In the genomic region with DNA sequence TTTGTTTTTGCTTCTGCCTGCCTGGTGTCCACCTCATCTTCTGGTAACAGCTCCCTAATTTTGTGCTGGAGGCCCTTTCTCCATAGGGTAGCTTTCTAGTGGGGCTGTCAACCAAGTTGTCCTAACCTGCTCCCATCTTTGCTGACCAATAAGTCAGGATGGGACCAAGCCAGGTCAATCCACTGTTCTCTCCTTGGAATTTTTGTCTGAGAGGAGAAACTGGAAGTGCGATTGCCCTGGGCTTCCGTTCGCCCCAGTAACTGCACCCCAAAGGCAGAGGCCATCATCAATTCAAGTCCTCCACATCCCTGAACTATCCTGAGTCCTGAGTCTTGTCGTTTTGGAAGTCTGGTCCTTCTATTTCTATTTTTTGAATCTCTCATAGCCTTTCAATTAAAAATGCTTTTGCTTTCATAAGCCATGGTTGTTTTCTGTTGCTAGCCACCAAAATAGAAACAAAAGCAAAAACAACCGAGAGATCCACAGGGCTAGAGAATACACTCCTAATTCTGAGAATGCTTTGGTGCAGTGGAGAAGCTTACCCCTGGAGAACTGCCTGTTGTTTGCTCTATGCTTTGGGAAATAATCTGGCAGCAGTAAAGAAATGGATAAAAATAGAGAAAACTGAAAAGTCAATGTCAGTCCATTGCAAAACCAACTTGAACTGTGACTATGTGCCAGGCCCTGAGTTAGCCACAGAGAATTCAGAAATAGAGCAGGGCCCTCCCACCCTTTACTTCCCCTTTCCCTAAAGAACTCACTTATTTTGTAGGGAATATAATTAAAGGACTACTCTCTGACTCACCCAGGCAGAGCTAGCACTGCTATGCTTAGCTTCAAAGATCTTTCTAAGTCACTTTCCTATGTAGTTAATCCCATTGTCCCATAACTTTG, we compare ENCODE assay signal across 15 cellular contexts.
DNase-seq lines count a peak whose midpoint lies in the region; ATAC-seq, FAIRE-seq and TF ChIP-seq lines count a peak whose summit lies in the region.
"Had no signal": no experiment of that assay in that cellular context is flagged by ENCODE, and none has a peak within 500 bp of the region (broad histone marks: within the 10 kb centered on the region; RNA-seq: fewer than 3 reads in every experiment).

No MANE protein-coding gene starts in this region.

- dilution Hi-C loops in keratinocyte (cut with MboI; ENCODE audit: extremely low pct_ligation_motif_present, low sequenced_read_pairs): no loop called here

- H3K27ac ChIP-seq in ascending aorta (peak overlapping the region; percentile 70 to 71), keratinocyte (ENCODE audit: control insufficient read depth, insufficient read depth, low read length) (no peak overlapping the region)
- no peak overlapping the region for H3K27ac ChIP-seq in naive thymus-derived CD4-positive, alpha-beta T cell (ENCODE audit: low read depth, low read length)
- H3K27ac ChIP-seq: SJCRH30, VCaP had no signal

- no peak overlapping the region for H3K4me3 ChIP-seq in ascending aorta
- H3K4me3 ChIP-seq in keratinocyte (ENCODE audit: control insufficient read depth in 2 of 3, extremely low read depth in 1 of 3, insufficient read depth in 2 of 3, low read depth in 1 of 3, low read length in 3 of 3): no peak overlapping the region
- H3K4me3 ChIP-seq in naive thymus-derived CD4-positive, alpha-beta T cell (ENCODE audit: low read length): no peak overlapping the region
- H3K4me3 ChIP-seq: SJCRH30 had no signal

- DNase-seq in ascending aorta (ENCODE audit: low spot score in 2 of 2): peak in 1 of 2 donors; percentile 79
- no peak for DNase-seq in keratinocyte (ENCODE audit: low read depth, low spot score)
- DNase-seq in stromal cell of bone marrow (ENCODE audit: low read depth): peak; percentile 62
- no peak for DNase-seq in HT-29 (ENCODE audit: low spot score)
- DNase-seq in naive thymus-derived CD4-positive, alpha-beta T cell: no peak
- no peak for DNase-seq in GM10266 (ENCODE audit: extremely low spot score)
- no peak for DNase-seq in HTR-8/SVneo (ENCODE audit: insufficient read length, low spot score)
- DNase-seq: activated CD8-positive, alpha-beta memory T cell treated with anti-CD3 and anti-CD28 coated beads, Interleukin-2, amount 50 U/mL, for 4 hours; C1 segment of cervical spinal cord; NCI-H2081; NCI-H82; SJCRH30; stimulated activated CD4-positive, alpha-beta T cell treated with anti-CD3 and anti-CD28 coated beads, Interleukin-2, amount 100 ng/mL, for 24 hours had no signal

- no peaks in the 10 kb centered on the region for H3K36me3 ChIP-seq in ascending aorta
- H3K36me3 ChIP-seq in keratinocyte (ENCODE audit: control insufficient read depth in 2 of 2, extremely low read depth in 1 of 2, insufficient read depth in 2 of 2, low read length in 2 of 2): no peaks in the 10 kb centered on the region
- H3K36me3 ChIP-seq in naive thymus-derived CD4-positive, alpha-beta T cell (ENCODE audit: control insufficient read depth in 2 of 3, insufficient read depth in 3 of 3, low read length in 3 of 3): no peaks in the 10 kb centered on the region
- H3K36me3 ChIP-seq: SJCRH30 had no signal

- no peaks in the 10 kb centered on the region for H3K9me1 ChIP-seq in keratinocyte (ENCODE audit: control insufficient read depth, extremely low read depth, insufficient read depth, low read length)

- H4K20me1 ChIP-seq in keratinocyte (ENCODE audit: control insufficient read depth, extremely low read depth, insufficient read depth, low read length): no peaks in the 10 kb centered on the region

- FAIRE-seq in keratinocyte (lab: Jason Lieb, UNC) (peak; percentile 13), HTR-8/SVneo (lab: Jason Lieb, UNC) (no peak)

- H3K9me3 Mint-ChIP-seq in naive thymus-derived CD4-positive, alpha-beta T cell: no peaks in the 10 kb centered on the region

- H3K79me2 ChIP-seq in keratinocyte (ENCODE audit: control insufficient read depth, insufficient read depth, low read length): no peaks in the 10 kb centered on the region

- peak overlapping the region; percentile 58 for H2AFZ ChIP-seq in keratinocyte (ENCODE audit: control insufficient read depth, low read length)

- no peaks in the 10 kb centered on the region for H3K36me3 Mint-ChIP-seq in naive thymus-derived CD4-positive, alpha-beta T cell

- peak; percentile 43 for ATAC-seq in HG02798 (IDR thresholded peaks at IDR 0.05; ENCODE audit: poor library complexity, unreplicated experiment)
- ATAC-seq in naive thymus-derived CD4-positive, alpha-beta T cell: no peak

- no peak overlapping the region for H3K4me2 ChIP-seq in keratinocyte (ENCODE audit: control insufficient read depth, extremely low read depth, insufficient read depth, low read depth, low read length)

- H3K9ac ChIP-seq in keratinocyte (ENCODE audit: control insufficient read depth, extremely low read depth, insufficient read depth, low read length): no peak overlapping the region

- POLR2A ChIA-PET in naive thymus-derived CD4-positive, alpha-beta T cell (lab: Charles Lee): no interaction called here

- intact Hi-C loops in ascending aorta (cut with DNase I): loop anchor here (5.0 kb wide), 2 partner anchors 55 to 325 kb away; no protein-coding TSS in a partner anchor
- intact Hi-C loops in naive thymus-derived CD4-positive, alpha-beta T cell (cut with micrococcal nuclease): no loop called here

- no peak for TF ChIP-seq CTCF in ascending aorta (IDR thresholded peaks at IDR 0.05)
- TF ChIP-seq CTCF in keratinocyte (optimal IDR thresholded peaks at IDR 0.05 in 1 of 3, IDR thresholded peaks at IDR 0.05 in 1 of 3, conservative IDR thresholded peaks at IDR 0.05 in 1 of 3; ENCODE audit: extremely low read depth in 1 of 3, insufficient read depth in 2 of 3, low read length in 3 of 3): no peak
- TF ChIP-seq CTCF in GM10266 (IDR thresholded peaks at IDR 0.05; ENCODE audit: control insufficient read depth, insufficient read depth, low read depth, missing control alignments): no peak

- H3K27ac Mint-ChIP-seq in naive thymus-derived CD4-positive, alpha-beta T cell: no peak overlapping the region

- no peak overlapping the region for H3K4me3 Mint-ChIP-seq in naive thymus-derived CD4-positive, alpha-beta T cell

- H3K9me3 ChIP-seq in ascending aorta: no peaks in the 10 kb centered on the region
- H3K9me3 ChIP-seq in keratinocyte (ENCODE audit: control insufficient read depth, low read depth, low read length): no peaks in the 10 kb centered on the region
- H3K9me3 ChIP-seq in naive thymus-derived CD4-positive, alpha-beta T cell (ENCODE audit: control insufficient read depth in 2 of 3, low read length in 3 of 3): no peaks in the 10 kb centered on the region
- H3K9me3 ChIP-seq: SJCRH30 had no signal

- peaks cover 0 to 10% (median 7%) of the 10 kb centered on the region in 5 donors for H3K27me3 Mint-ChIP-seq in naive thymus-derived CD4-positive, alpha-beta T cell

- H3K27me3 ChIP-seq in ascending aorta: no peaks in the 10 kb centered on the region
- H3K27me3 ChIP-seq in keratinocyte (ENCODE audit: control insufficient read depth, extremely low read depth, insufficient read depth, low read length): no peaks in the 10 kb centered on the region
- H3K27me3 ChIP-seq in naive thymus-derived CD4-positive, alpha-beta T cell (ENCODE audit: control insufficient read depth in 2 of 2, insufficient read depth in 2 of 2, low read length in 2 of 2): no peaks in the 10 kb centered on the region
- H3K27me3 ChIP-seq: SJCRH30 had no signal

- H3K4me1 ChIP-seq in ascending aorta (peaks cover 7 to 19% of the 10 kb centered on the region in 2 donors), keratinocyte (ENCODE audit: control insufficient read depth, extremely low read depth, insufficient read depth, low read length) (peaks cover 2% of the 10 kb centered on the region)
- no peaks in the 10 kb centered on the region for H3K4me1 ChIP-seq in naive thymus-derived CD4-positive, alpha-beta T cell (ENCODE audit: control insufficient read depth in 2 of 2, insufficient read depth in 2 of 2, low read length in 2 of 2)
- H3K4me1 ChIP-seq: SJCRH30 had no signal

- peaks cover 0 to 2% (median 0%) of the 10 kb centered on the region in 7 donors for H3K4me1 Mint-ChIP-seq in naive thymus-derived CD4-positive, alpha-beta T cell

- CTCF ChIA-PET in naive thymus-derived CD4-positive, alpha-beta T cell (lab: Charles Lee): no interaction called here

Comparison
In these comparisons a context has a peak if more than half of its experiments do, and no peak if none do; other contexts are left out.
1. H3K27ac ChIP-seq: peak in ascending aorta (2 of 2); none in keratinocyte (single experiment) and naive thymus-derived CD4-positive, alpha-beta T cell (single experiment).